12 cellular contexts compared by ENCODE assay signal in genomic region chr17:73623247-73623646, GRCh38. TPM values are rescaled to one million over a fixed set of nuclear protein-coding genes. Genes with fewer than 3 reads are reported as not detected.
"Had no signal": no experiment of that assay in that cellular context is flagged by ENCODE, and none has a peak within 500 bp of the region (broad histone marks: within the 10 kb centered on the region; RNA-seq: fewer than 3 reads in every experiment).

No MANE protein-coding gene starts in this region.

- H3K27me3 Mint-ChIP-seq: activated CD4-positive, alpha-beta T cell treated with anti-CD3 and anti-CD28 coated beads for 36 hours; activated CD8-positive, alpha-beta T cell treated with anti-CD3 and anti-CD28 coated beads for 36 hours had no signal

- H3K4me1 Mint-ChIP-seq: activated CD4-positive, alpha-beta T cell treated with anti-CD3 and anti-CD28 coated beads for 36 hours; activated naive CD8-positive, alpha-beta T cell treated with anti-CD3 and anti-CD28 coated beads, Interleukin-2, amount 10 ng/mL, durations not matched to agents 7 days and 5 days had no signal

- H3K27ac Mint-ChIP-seq: activated CD4-positive, alpha-beta T cell treated with anti-CD3 and anti-CD28 coated beads for 36 hours; activated CD8-positive, alpha-beta T cell treated with anti-CD3 and anti-CD28 coated beads for 36 hours; activated naive CD8-positive, alpha-beta T cell treated with anti-CD3 and anti-CD28 coated beads, Interleukin-2, amount 10 ng/mL, durations not matched to agents 7 days and 5 days had no signal

- H3K36me3 ChIP-seq: esophagus squamous epithelium had no signal

- ATAC-seq: activated CD4-positive, alpha-beta T cell treated with anti-CD3 and anti-CD28 coated beads for 36 hours; activated CD8-positive, alpha-beta T cell treated with anti-CD3 and anti-CD28 coated beads for 36 hours; foreskin keratinocyte; left colon had no signal

- H3K4me3 ChIP-seq: esophagus squamous epithelium had no signal

- H3K4me1 ChIP-seq: parathyroid adenoma had no signal

- H3K9me3 Mint-ChIP-seq: activated CD8-positive, alpha-beta T cell treated with anti-CD3 and anti-CD28 coated beads for 36 hours had no signal

- H3K9me3 ChIP-seq: esophagus squamous epithelium had no signal

- H3K27ac ChIP-seq: parathyroid adenoma, VCaP had no signal

- DNase-seq: activated CD4-positive, alpha-beta T cell treated with anti-CD3 and anti-CD28 coated beads for 36 hours; activated CD8-positive, alpha-beta memory T cell treated with anti-CD3 and anti-CD28 coated beads, Interleukin-2, amount 50 U/mL, for 4 hours; activated CD8-positive, alpha-beta T cell treated with anti-CD3 and anti-CD28 coated beads for 36 hours; activated naive CD8-positive, alpha-beta T cell treated with anti-CD3 and anti-CD28 coated beads, Interleukin-2, amount 10 ng/mL, durations not matched to agents 7 days and 5 days; aorta; esophagus squamous epithelium; foreskin keratinocyte; left colon; T-helper 9 cell had no signal

- H3K4me3 Mint-ChIP-seq: activated CD4-positive, alpha-beta T cell treated with anti-CD3 and anti-CD28 coated beads for 36 hours; activated CD8-positive, alpha-beta T cell treated with anti-CD3 and anti-CD28 coated beads for 36 hours; activated naive CD8-positive, alpha-beta T cell treated with anti-CD3 and anti-CD28 coated beads, Interleukin-2, amount 10 ng/mL, durations not matched to agents 7 days and 5 days had no signal

RNA-seq across cellular contexts. Expression of gene SDK2, which starts 21.0 kb away (rescaled TPM):
- total RNA-seq: lung microvascular endothelial cell had no signal
